ENCODE assay signal across 19 cellular contexts in the genomic region with DNA sequence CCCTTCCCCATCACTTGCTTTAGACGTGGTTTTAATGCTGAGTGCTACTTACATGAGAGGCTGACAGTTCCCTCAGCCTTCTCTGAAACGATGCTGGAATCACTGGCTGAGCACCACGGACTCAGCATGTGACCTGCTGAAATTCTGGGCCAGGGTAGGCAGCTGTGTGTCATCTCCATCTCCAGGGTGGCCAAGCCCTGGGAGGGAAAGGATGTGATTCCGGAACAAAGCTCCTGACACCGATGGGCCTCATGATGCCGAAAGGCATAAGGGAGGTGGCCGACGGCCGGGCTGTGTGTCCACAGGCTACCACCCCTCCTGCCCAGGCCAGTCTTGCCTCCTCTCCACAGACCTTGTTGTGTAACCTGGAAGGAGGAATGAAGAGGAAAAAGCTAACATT.
A peak's percentile ranks its signal among the peaks of the same experiment; 100 is the strongest.
DNase-seq lines count a peak whose midpoint lies in the region; ATAC-seq, FAIRE-seq and TF ChIP-seq lines count a peak whose summit lies in the region.
"Had no signal": no experiment of that assay in that cellular context is flagged by ENCODE, and none has a peak within 500 bp of the region (broad histone marks: within the 10 kb centered on the region; RNA-seq: fewer than 3 reads in every experiment).

No MANE protein-coding gene starts in this region.

- TF ChIP-seq CTCF in H1 (IDR thresholded peaks at IDR 0.05; ENCODE audit: control extremely low read depth in 1 of 3, insufficient read depth in 1 of 3, low read depth in 1 of 3, low read length in 3 of 3): no peak
- TF ChIP-seq CTCF in osteocyte (IDR thresholded peaks at IDR 0.05): no peak
- TF ChIP-seq CTCF in type B pancreatic cell (conservative IDR thresholded peaks at IDR 0.05): no peak

- H3K9ac ChIP-seq in H1 (replicated peaks in 1 of 4; ENCODE audit: extremely low read depth in 1 of 4, low read depth in 3 of 4, low read length in 3 of 4): no peak overlapping the region

- H3K79me1 ChIP-seq in H1 (ENCODE audit: low read depth, low read length): no peaks in the 10 kb centered on the region

- no peak for TF ChIP-seq EP300 in H1 (IDR thresholded peaks at IDR 0.05; ENCODE audit: borderline replicate concordance in 1 of 2, low read depth in 2 of 2, low read length in 2 of 2)

- peaks cover 2% of the 10 kb centered on the region for H3K27me3 Mint-ChIP-seq in osteocyte (ENCODE audit: unreplicated experiment)
- H3K27me3 Mint-ChIP-seq in type B pancreatic cell: no peaks in the 10 kb centered on the region
- H3K27me3 Mint-ChIP-seq: B cell had no signal

- no peak overlapping the region for H2BK120ac ChIP-seq in H1 (replicated peaks; ENCODE audit: low read depth, low read length)

- no peak overlapping the region for H3K4ac ChIP-seq in H1 (replicated peaks; ENCODE audit: insufficient read length, low read depth, low read length)

- H3K4me3 ChIP-seq in H1 (ENCODE audit: extremely low read depth in 1 of 4, insufficient read depth in 2 of 4, low read depth in 3 of 4, low read length in 4 of 4): no peak overlapping the region
- H3K4me3 ChIP-seq: GM23338, SK-N-MC had no signal

- POLR2A ChIA-PET in H1 (lab: Charles Lee; ENCODE audit: partially characterized antibody): no interaction called here

- H4K5ac ChIP-seq in H1 (ENCODE audit: insufficient read length, low read depth, low read length): no peak overlapping the region

- in situ Hi-C loops in KBM-7 (cut with MboI; ENCODE audit: low pct_unique_long_range_greater_than_20kb, low sequenced_read_pairs): no loop called here

- H3K27ac ChIP-seq in H1 (ENCODE audit: low read depth, low read length): no peak overlapping the region
- H3K27ac ChIP-seq: SK-N-MC had no signal

- H4K8ac ChIP-seq in H1 (ENCODE audit: extremely low read depth, insufficient read depth, low read length): no peak overlapping the region; the same call in 1 of the 2 replicates

- H2AK5ac ChIP-seq in H1 (ENCODE audit: low read depth, low read length): no peak overlapping the region

- H3K4me3 Mint-ChIP-seq in osteocyte (ENCODE audit: unreplicated experiment) (no peak overlapping the region), type B pancreatic cell (no peak overlapping the region)
- H3K4me3 Mint-ChIP-seq: B cell; CD8-positive, alpha-beta T cell; GM23338 had no signal

- no peak overlapping the region for H3K4me2 ChIP-seq in H1 (ENCODE audit: insufficient read depth in 1 of 2, low read depth in 2 of 2, low read length in 2 of 2)
- H3K4me2 ChIP-seq: GM23338 had no signal

- H3K36me3 Mint-ChIP-seq in osteocyte (ENCODE audit: unreplicated experiment): no peaks in the 10 kb centered on the region
- no peaks in the 10 kb centered on the region for H3K36me3 Mint-ChIP-seq in type B pancreatic cell
- H3K36me3 Mint-ChIP-seq: CD8-positive, alpha-beta T cell had no signal

- H3K23ac ChIP-seq in H1 (ENCODE audit: insufficient read length): no peak overlapping the region

- no peak for TF ChIP-seq POLR2A in H1 (IDR thresholded peaks at IDR 0.05; ENCODE audit: control extremely low read depth in 1 of 2, low read depth in 2 of 2, low read length in 2 of 2)

- H3K18ac ChIP-seq in H1 (ENCODE audit: extremely low read depth, low read length): no peak overlapping the region

- H4K91ac ChIP-seq in H1 (replicated peaks; ENCODE audit: insufficient read length, low read length): peak overlapping the region; percentile 37

- H4K20me1 ChIP-seq in H1 (replicated peaks in 1 of 2; ENCODE audit: control insufficient read depth in 1 of 2, insufficient read depth in 2 of 2, low read length in 2 of 2): no peaks in the 10 kb centered on the region

- no peaks in the 10 kb centered on the region for H3K79me2 ChIP-seq in H1 (ENCODE audit: control insufficient read depth in 1 of 2, insufficient read depth in 2 of 2, low read length in 2 of 2)

- H3K56ac ChIP-seq in H1 (replicated peaks; ENCODE audit: insufficient read length, low read depth, low read length): no peak overlapping the region

- H3K23me2 ChIP-seq in H1 (ENCODE audit: low read depth, low read length): no peaks in the 10 kb centered on the region

- H3K9me3 ChIP-seq in H1 (ENCODE audit: insufficient read depth in 2 of 2, low read depth in 1 of 2, low read length in 1 of 2): peaks cover 0 to 2% of the 10 kb centered on the region in 2 experiments; a peak in 2 of 4 replicates

- TF ChIP-seq RAD21 in H1 (IDR thresholded peaks at IDR 0.05 in 1 of 2, conservative IDR thresholded peaks at IDR 0.05 in 1 of 2; ENCODE audit: low read depth in 2 of 2, low read length in 2 of 2): no peak

- H3K4me1 ChIP-seq in H1 (replicated peaks in 1 of 4; ENCODE audit: control insufficient read depth in 3 of 4, insufficient read depth in 4 of 4, low read length in 3 of 4): no peaks in the 10 kb centered on the region

- no peak overlapping the region for H2BK20ac ChIP-seq in H1 (ENCODE audit: low read length)

- H2BK15ac ChIP-seq in H1 (ENCODE audit: low read length): no peak overlapping the region

- FAIRE-seq in H1 (lab: Jason Lieb, UNC): no peak
- FAIRE-seq: D721Med had no signal

- H3K14ac ChIP-seq in H1 (ENCODE audit: insufficient read length): no peak overlapping the region

- CTCF ChIA-PET in H1 (lab: Charles Lee; ENCODE audit: partially characterized antibody): no interaction called here

- no peak overlapping the region for H2BK5ac ChIP-seq in H1 (ENCODE audit: low read depth, low read length)

- H3K36me3 ChIP-seq in H1 (ENCODE audit: control insufficient read depth in 2 of 4, insufficient read depth in 4 of 4, low read length in 3 of 4): no peaks in the 10 kb centered on the region

- H3K9me3 Mint-ChIP-seq in osteocyte (ENCODE audit: unreplicated experiment): peaks cover 10% of the 10 kb centered on the region
- H3K9me3 Mint-ChIP-seq in type B pancreatic cell: no peaks in the 10 kb centered on the region

- H3K27me3 ChIP-seq in H1 (replicated peaks in 1 of 4; ENCODE audit: control insufficient read depth in 3 of 4, extremely low read depth in 1 of 4, insufficient read depth in 3 of 4, low read length in 3 of 4): no peaks in the 10 kb centered on the region

- no peaks in the 10 kb centered on the region for H3K4me1 Mint-ChIP-seq in osteocyte (ENCODE audit: unreplicated experiment)
- H3K4me1 Mint-ChIP-seq in type B pancreatic cell (ENCODE audit: unreplicated experiment): peaks cover 12% of the 10 kb centered on the region

- 78% methylated on average over 9 of the region's 9 CpGs; no CpG with 5 or more reads in 1 of the 2 experiments for WGBS in H1 (ENCODE audit: extremely low coverage in 1 of 2, insufficient coverage in 1 of 2, insufficient read length in 1 of 2, insufficient replicate concordance in 2 of 2, low coverage in 1 of 2, low lambda C conversion rate in 2 of 2, missing lambda C conversion rate in 1 of 2), 2 experiments

- H2BK12ac ChIP-seq in H1 (ENCODE audit: low read depth, low read length): no peak overlapping the region

- DNase-seq in RPMI7951 (ENCODE audit: low read depth) (peak; percentile 50), H1 (ENCODE audit: low read depth in 1 of 2, low spot score in 2 of 2) (no peak), osteocyte (ENCODE audit: extremely low spot score, unreplicated experiment) (peak; percentile 59), type B pancreatic cell (ENCODE audit: extremely low spot score, unreplicated experiment) (peak; percentile 56), KBM-7 (no peak), NCI-H2081 (lab: John Stamatoyannopoulos, UW) (no peak)
- DNase-seq: DMS79, NCI-H1048, NCI-H1436 treated with DMSO at 0.1 percent for 48 hours, NCI-H2029 treated with DMSO at 0.1 percent for 48 hours, NCI-H510A had no signal

- no peak overlapping the region for H3K27ac Mint-ChIP-seq in osteocyte (ENCODE audit: unreplicated experiment)
- H3K27ac Mint-ChIP-seq in type B pancreatic cell: no peak overlapping the region
- H3K27ac Mint-ChIP-seq: B cell; CD8-positive, alpha-beta T cell; GM23338 had no signal

- no peak overlapping the region for H2AFZ ChIP-seq in H1 (ENCODE audit: low read length)
- H2AFZ ChIP-seq: GM23338 had no signal

- ATAC-seq in HG02610 (IDR thresholded peaks at IDR 0.05; ENCODE audit: unreplicated experiment): no peak
- ATAC-seq: CD8-positive, alpha-beta T cell; GM23338; Panc1; Right ventricle myocardium inferior had no signal

TF ChIP-seq in H1, 55 proteins besides CTCF, POLR2A, EP300 and RAD21:
- no peak for TF ChIP-seq ATF2 (IDR thresholded peaks at IDR 0.05; ENCODE audit: low read length)

Comparison
In these comparisons a context has a peak if more than half of its experiments do, and no peak if none do; other contexts are left out.
1. DNase-seq: peak in RPMI7951 (single experiment), osteocyte (single experiment) and type B pancreatic cell (single experiment); none in H1 (0 of 2), KBM-7 (single experiment) and NCI-H2081 (0 of 2).